In the genomic region with DNA sequence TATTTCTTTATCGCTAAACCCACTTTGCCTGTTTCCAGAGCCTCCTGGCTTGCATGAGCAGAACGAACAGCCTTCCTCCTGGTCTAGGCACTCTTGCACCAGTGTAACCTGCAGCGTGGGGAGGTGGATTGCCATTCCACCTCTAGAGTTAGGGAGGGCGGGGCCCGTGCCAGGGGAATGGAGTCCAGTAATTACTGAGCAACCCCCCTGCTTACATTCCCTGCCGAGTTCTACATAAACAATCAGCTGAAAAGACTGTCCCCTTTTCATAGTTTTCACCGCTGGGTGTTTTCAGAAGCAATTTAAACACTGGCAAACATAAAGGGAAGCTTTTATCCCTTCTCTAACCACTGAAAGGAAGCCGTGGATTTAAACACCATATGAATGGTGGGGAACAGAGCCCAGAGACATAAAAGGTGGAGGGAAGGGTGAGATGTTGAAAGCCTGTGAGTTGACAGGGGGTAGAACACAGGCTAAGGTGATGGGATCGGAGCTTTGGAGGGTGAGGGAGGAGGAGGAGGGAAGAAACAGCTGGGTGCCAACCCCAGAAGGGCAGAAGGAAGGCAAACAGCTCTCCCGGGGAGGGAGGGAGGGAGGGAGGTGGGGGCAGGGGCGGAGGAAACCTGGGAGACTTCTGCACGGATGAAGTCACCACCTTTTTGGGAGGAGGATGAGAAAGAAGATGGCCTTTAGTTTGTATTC, we compare ENCODE assay signal across 1 cellular context.
TF ChIP-seq lines count a peak whose summit lies in the region.

No MANE protein-coding gene starts in this region.

TF ChIP-seq in SK-N-SH treated with all-trans-retinoic acid at 6 μM for 48 hours, 23 proteins besides CTCF, POLR2A, EP300 and RAD21 (continued from another document):
- TF ChIP-seq, protein P1, sequence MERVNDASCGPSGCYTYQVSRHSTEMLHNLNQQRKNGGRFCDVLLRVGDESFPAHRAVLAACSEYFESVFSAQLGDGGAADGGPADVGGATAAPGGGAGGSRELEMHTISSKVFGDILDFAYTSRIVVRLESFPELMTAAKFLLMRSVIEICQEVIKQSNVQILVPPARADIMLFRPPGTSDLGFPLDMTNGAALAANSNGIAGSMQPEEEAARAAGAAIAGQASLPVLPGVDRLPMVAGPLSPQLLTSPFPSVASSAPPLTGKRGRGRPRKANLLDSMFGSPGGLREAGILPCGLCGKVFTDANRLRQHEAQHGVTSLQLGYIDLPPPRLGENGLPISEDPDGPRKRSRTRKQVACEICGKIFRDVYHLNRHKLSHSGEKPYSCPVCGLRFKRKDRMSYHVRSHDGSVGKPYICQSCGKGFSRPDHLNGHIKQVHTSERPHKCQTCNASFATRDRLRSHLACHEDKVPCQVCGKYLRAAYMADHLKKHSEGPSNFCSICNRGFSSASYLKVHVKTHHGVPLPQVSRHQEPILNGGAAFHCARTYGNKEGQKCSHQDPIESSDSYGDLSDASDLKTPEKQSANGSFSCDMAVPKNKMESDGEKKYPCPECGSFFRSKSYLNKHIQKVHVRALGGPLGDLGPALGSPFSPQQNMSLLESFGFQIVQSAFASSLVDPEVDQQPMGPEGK (CRISPR knock-in tag; IDR thresholded peaks at IDR 0.05; ENCODE audit: borderline replicate concordance) = no peak
- TF ChIP-seq CSRNP3 (CRISPR knock-in tag; IDR thresholded peaks at IDR 0.05) (no peak), ISL1 (CRISPR knock-in tag; IDR thresholded peaks at IDR 0.05) (no peak), ZNF70 (CRISPR knock-in tag; IDR thresholded peaks at IDR 0.05) (no peak), TCF4 (CRISPR knock-in tag; IDR thresholded peaks at IDR 0.05; ENCODE audit: borderline replicate concordance) (no peak), TSHZ2 (CRISPR knock-in tag; IDR thresholded peaks at IDR 0.05) (no peak), PPARA (CRISPR knock-in tag; IDR thresholded peaks at IDR 0.05; ENCODE audit: borderline replicate concordance) (no peak)
TF ChIP-seq in SK-N-SH treated with all-trans-retinoic acid at 6 μM for 48 hours: peak in this region for 0.
